8 cellular contexts compared by ENCODE assay signal in the genomic region with DNA sequence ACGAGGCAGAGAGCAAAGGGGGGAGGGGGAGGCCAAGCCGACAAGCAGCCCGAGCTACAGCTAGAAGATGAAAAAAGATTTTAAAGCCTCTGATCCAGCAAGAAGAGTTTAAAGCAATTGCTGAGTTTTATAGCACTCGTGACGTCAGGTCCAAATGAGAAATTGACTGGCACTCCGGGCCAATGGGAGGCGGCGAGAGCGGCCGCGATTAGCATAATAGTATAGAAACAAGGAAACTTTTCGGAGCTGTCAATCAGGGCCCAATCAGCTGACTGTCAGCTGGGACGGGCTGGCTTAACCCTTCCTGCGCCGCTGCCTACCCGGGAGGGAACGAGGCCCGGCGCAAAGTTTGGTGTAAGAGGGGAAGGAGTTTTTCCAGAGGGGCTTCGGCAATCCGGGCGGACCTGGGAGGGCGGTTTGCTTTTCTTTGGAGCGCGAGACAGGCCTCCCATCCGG. TPM values are rescaled to one million over a fixed set of nuclear protein-coding genes. Genes with fewer than 3 reads are reported as not detected.
DNase-seq lines count a peak whose midpoint lies in the region; ATAC-seq, FAIRE-seq and TF ChIP-seq lines count a peak whose summit lies in the region.

A gene (minus strand): TSS at position 102 of the 456 bp plus-strand sequence. CDS start 835 bp downstream, outside the sequence.

- peak within 1 kb of the TSS; percentile 5 to 60; a peak in 4 of 6 replicates for H3K27ac ChIP-seq in A549
- H3K27ac ChIP-seq in colonic mucosa = peak within 1 kb of the TSS; percentile 79
- H3K27ac ChIP-seq in kidney (ENCODE audit: low read depth in 2 of 2, low read length in 2 of 2) = peak within 1 kb of the TSS; percentile 98
- H3K27ac ChIP-seq in spleen = peak within 1 kb of the TSS; percentile 85 to 94 (median 92)

- no peaks in the 10 kb centered on the region for H3K36me3 ChIP-seq in colonic mucosa
- H3K36me3 ChIP-seq in kidney (ENCODE audit: control insufficient read depth in 1 of 2, insufficient read depth in 2 of 2, low read length in 2 of 2) = peaks cover 0 to 3% of the 10 kb centered on the region in 2 donors
- no peaks in the 10 kb centered on the region for H3K36me3 ChIP-seq in spleen

- POLR2A ChIA-PET in A549 (lab: Yijun Ruan, JAX) = interaction anchor here (0.7 to 1.5 kb wide), 2 partner anchors 10 to 1407 kb away, joined by 3 to 4 read pairs; a partner anchor contains a TSS

- intact Hi-C loops in colonic mucosa (cut with DNase I) = loop anchor here (10.0 kb wide), 3 partner anchors 174 to 1096 kb away; no protein-coding TSS in a partner anchor
- intact Hi-C loops in kidney (cut with DNase I) = no loop called here
- intact Hi-C loops in spleen (cut with DNase I; ENCODE audit: low total_unique reads) = loop anchor here (5.0 to 10.0 kb wide), 3 partner anchors 673 to 1476 kb away; no protein-coding TSS in a partner anchor

- CTCF ChIA-PET in A549 (lab: Yijun Ruan, JAX) = interaction anchor here (0.6 to 2.8 kb wide), 9 partner anchors 10 to 1447 kb away, joined by 3 to 16 read pairs (median 6); no protein-coding TSS in a partner anchor

- ATAC-seq in A549 (peak; percentile 61 to 79), GM21723 (IDR thresholded peaks at IDR 0.05; ENCODE audit: unreplicated experiment) (peak; percentile 50), GM21367 (IDR thresholded peaks at IDR 0.05; ENCODE audit: unreplicated experiment) (no peak)

- no peak for TF ChIP-seq EP300 in A549 (IDR thresholded peaks at IDR 0.05)

- peak within 1 kb of the TSS; percentile 95 for H3K4me2 ChIP-seq in A549

- WGBS in A549 (ENCODE audit: missing lambda C conversion rate) = under 1% methylated on average over 26 of the region's 26 CpGs
- 0 to 2% (median 1%) methylated on average over 26 of the region's 26 CpGs for WGBS in spleen, 5 donors

- FAIRE-seq in A549 (lab: Jason Lieb, UNC) (no peak), kidney (lab: Jason Lieb, UNC) (peak; percentile 97)

- peaks cover 5% of the 10 kb centered on the region; the same call in 1 of the 3 replicates for H3K4me1 ChIP-seq in A549
- no peaks in the 10 kb centered on the region for H3K4me1 ChIP-seq in colonic mucosa
- peaks cover 0 to 3% of the 10 kb centered on the region in 2 donors for H3K4me1 ChIP-seq in kidney (ENCODE audit: control insufficient read depth in 1 of 2, insufficient read depth in 1 of 2, low read depth in 1 of 2, low read length in 2 of 2)
- H3K4me1 ChIP-seq in spleen = peaks cover 12 to 71% (median 35%) of the 10 kb centered on the region in 6 donors

- peaks cover 4% of the 10 kb centered on the region for H3K27me3 ChIP-seq in colonic mucosa
- peaks cover 0 to 68% (median 6%) of the 10 kb centered on the region in 7 donors for H3K27me3 ChIP-seq in spleen (replicated peaks in 1 of 7)

- TF ChIP-seq CTCF in A549 (IDR thresholded peaks at IDR 0.05) = no peak
- TF ChIP-seq CTCF in colonic mucosa (IDR thresholded peaks at IDR 0.05) = no peak
- TF ChIP-seq CTCF in kidney (IDR thresholded peaks at IDR 0.05; ENCODE audit: borderline replicate concordance, extremely low read depth, insufficient read depth) = no peak
- no peak for TF ChIP-seq CTCF in spleen (IDR thresholded peaks at IDR 0.05 in 8 of 11, conservative IDR thresholded peaks at IDR 0.05 in 3 of 11)

- H3K9ac ChIP-seq in colonic mucosa (ENCODE audit: low read depth in 2 of 2, low read length in 2 of 2) (peak within 1 kb of the TSS; percentile 73 to 86), kidney (ENCODE audit: low read length in 2 of 2) (peak within 1 kb of the TSS; percentile 95 to 99)

- TF ChIP-seq RAD21 in A549 (conservative IDR thresholded peaks at IDR 0.05 in 1 of 2, IDR thresholded peaks at IDR 0.05 in 1 of 2) = no peak

- H3K4me3 ChIP-seq in A549 (peak within 1 kb of the TSS; percentile 49), colonic mucosa (peak within 1 kb of the TSS; percentile 66), kidney (ENCODE audit: low read length in 2 of 2) (peak within 1 kb of the TSS; percentile 83 to 86), spleen (peak within 1 kb of the TSS; percentile 60 to 91 (median 68))

- TF ChIP-seq POLR2A in A549 (IDR thresholded peaks at IDR 0.05; ENCODE audit: low read length) (no peak), spleen (IDR thresholded peaks at IDR 0.05) (peak in 1 of 3 donors; percentile 74)

- no peaks in the 10 kb centered on the region for H3K9me3 ChIP-seq in A549
- no peaks in the 10 kb centered on the region for H3K9me3 ChIP-seq in colonic mucosa
- no peaks in the 10 kb centered on the region for H3K9me3 ChIP-seq in kidney (ENCODE audit: control insufficient read depth in 1 of 2, low read length in 2 of 2)
- H3K9me3 ChIP-seq in spleen = no peaks in the 10 kb centered on the region

- DNase-seq in A549 (ENCODE audit: low read depth in 1 of 2, low spot score in 1 of 2) = peak; percentile 70 to 72
- DNase-seq in NCI-H2196 treated with DMSO at 0.1 percent for 48 hours (lab: John Stamatoyannopoulos, UW; ENCODE audit: unreplicated experiment) = peak; percentile 69
- peak; percentile 57 to 85 for DNase-seq in activated CD4-positive, alpha-beta T cell treated with anti-CD3 and anti-CD28 coated beads, Interleukin-2, amount 50 U/mL, for 24 hours (ENCODE audit: low read depth in 1 of 2, low spot score in 1 of 2)
- peak; percentile 96 for DNase-seq in colonic mucosa
- peak; percentile 95 for DNase-seq in kidney
- peak; percentile 93 for DNase-seq in spleen

TF ChIP-seq in A549, 52 proteins besides CTCF, POLR2A, EP300 and RAD21:
- TF ChIP-seq, protein P1, sequence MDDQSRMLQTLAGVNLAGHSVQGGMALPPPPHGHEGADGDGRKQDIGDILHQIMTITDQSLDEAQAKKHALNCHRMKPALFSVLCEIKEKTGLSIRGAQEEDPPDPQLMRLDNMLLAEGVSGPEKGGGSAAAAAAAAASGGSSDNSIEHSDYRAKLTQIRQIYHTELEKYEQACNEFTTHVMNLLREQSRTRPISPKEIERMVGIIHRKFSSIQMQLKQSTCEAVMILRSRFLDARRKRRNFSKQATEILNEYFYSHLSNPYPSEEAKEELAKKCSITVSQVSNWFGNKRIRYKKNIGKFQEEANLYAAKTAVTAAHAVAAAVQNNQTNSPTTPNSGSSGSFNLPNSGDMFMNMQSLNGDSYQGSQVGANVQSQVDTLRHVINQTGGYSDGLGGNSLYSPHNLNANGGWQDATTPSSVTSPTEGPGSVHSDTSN (IDR thresholded peaks at IDR 0.05) = peak; percentile 90
- TF ChIP-seq CHD2 (IDR thresholded peaks at IDR 0.05; ENCODE audit: low read length, partially characterized antibody) (no peak), GATA3 (IDR thresholded peaks at IDR 0.05; ENCODE audit: borderline replicate concordance) (no peak), CBX2 (IDR thresholded peaks at IDR 0.05; ENCODE audit: borderline replicate concordance, low read depth) (no peak), SREBF2 (IDR thresholded peaks at IDR 0.05) (no peak), CEBPB (IDR thresholded peaks at IDR 0.05) (no peak), NR3C1 (IDR thresholded peaks at IDR 0.05) (no peak)
- TF ChIP-seq, protein P2, sequence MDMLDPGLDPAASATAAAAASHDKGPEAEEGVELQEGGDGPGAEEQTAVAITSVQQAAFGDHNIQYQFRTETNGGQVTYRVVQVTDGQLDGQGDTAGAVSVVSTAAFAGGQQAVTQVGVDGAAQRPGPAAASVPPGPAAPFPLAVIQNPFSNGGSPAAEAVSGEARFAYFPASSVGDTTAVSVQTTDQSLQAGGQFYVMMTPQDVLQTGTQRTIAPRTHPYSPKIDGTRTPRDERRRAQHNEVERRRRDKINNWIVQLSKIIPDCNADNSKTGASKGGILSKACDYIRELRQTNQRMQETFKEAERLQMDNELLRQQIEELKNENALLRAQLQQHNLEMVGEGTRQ (IDR thresholded peaks at IDR 0.05) = peak; percentile 57; the same call in 1 of the 2 replicates
- TF ChIP-seq, protein P3, sequence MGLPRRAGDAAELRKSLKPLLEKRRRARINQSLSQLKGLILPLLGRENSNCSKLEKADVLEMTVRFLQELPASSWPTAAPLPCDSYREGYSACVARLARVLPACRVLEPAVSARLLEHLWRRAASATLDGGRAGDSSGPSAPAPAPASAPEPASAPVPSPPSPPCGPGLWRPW (IDR thresholded peaks at IDR 0.05) = no peak

RNA-seq across cellular contexts. Expression of the gene that starts here (rescaled TPM):
- polyA plus RNA-seq in A549 (2011; rRNA removed) (0.37 and 0.41 TPM in 2 replicates), A549 (2017; fragmentation: RNase III; extraction: RNeasy Plus Mini Kit Qiagen cat#74134 plus additional on column Dnase treatment) (0.12 to 0.22 TPM (median 0.14 TPM) in 3 replicates), kidney (ENCODE audit: insufficient read depth, low read depth, low replicate concordance) (47.1 TPM), spleen (10 to 100 TPM in 2 of 3 donors, 1 to 10 TPM in 1; 8.8 to 14.8 (median 12.7) TPM)
- polyA plus RNA-seq in A549 (2012; cell fraction: cytosol; rRNA removed) = 0.45 and 0.66 TPM in 2 replicates
- polyA plus RNA-seq in A549 (2012; cell fraction: nucleus; rRNA removed) = 0.44 and 0.62 TPM in 2 replicates
- polyA minus RNA-seq in A549 (2011; rRNA and poly(A)+ RNA removed) = 0.33 and 0.34 TPM in 2 replicates
- total RNA-seq in colonic mucosa (10 to 100 TPM; 12.3 to 21.1 TPM), kidney (70.1 TPM), spleen (100 to 1,000 TPM in 2 of 7 donors, 10 to 100 TPM in 5; 53.5 to 107 (median 63.0) TPM)

Comparison
In these comparisons a context has a peak if more than half of its experiments do, and no peak if none do; other contexts are left out.
1. RNA of the gene that starts here (polyA plus RNA-seq): 47.1 TPM in kidney (single experiment) and 8.8 to 14.8 TPM in spleen; 0.12 to 0.66 TPM in A549; every median in the first group is over 4 times any median in the second.
2. Peak in DNase-seq, ATAC-seq, H3K4me3 ChIP-seq, H3K27ac ChIP-seq and H3K4me2 ChIP-seq in A549; RNA of the gene not detected or under 1 TPM.
3. H3K27ac ChIP-seq: peak in every context shown above with its lines; median percentile 98 in kidney; 92 in spleen; 79 in colonic mucosa; 32 in A549.
4. Peak in every context shown above with its lines, with median percentiles within 50 percentile points of each other: DNase-seq and H3K4me3 ChIP-seq.